In genomic region chrX:830532-830931, GRCh38 we compare ENCODE assay signal across 22 cellular contexts.
"Had no signal": no experiment of that assay in that cellular context is flagged by ENCODE, and none has a peak within 500 bp of the region (broad histone marks: within the 10 kb centered on the region; RNA-seq: fewer than 3 reads in every experiment).

No MANE protein-coding gene starts in this region.

- H3K4me3 ChIP-seq: colonic mucosa, esophagus squamous epithelium, gastroesophageal sphincter, left ventricle myocardium inferior, lower lobe of right lung, psoas muscle, right lobe of liver, testis, tibial nerve had no signal

- H3K9me3 Mint-ChIP-seq: memory B cell; natural killer cell treated with Interleukin-12 subunit alpha and Interleukin-12 subunit beta and Interleukin-15 and Interleukin-18, amount 100 ng/mL, for 72 hours; stimulated activated effector memory CD8-positive, alpha-beta T cell treated with anti-CD3 and anti-CD28 coated beads, Interleukin-12 subunit alpha, Interleukin-12 subunit beta, amount 100 ng/mL, for 72 hours had no signal

- H3K4me3 Mint-ChIP-seq: memory B cell; natural killer cell treated with Interleukin-12 subunit alpha and Interleukin-12 subunit beta and Interleukin-15 and Interleukin-18, amount 100 ng/mL, for 72 hours; stimulated activated effector memory CD8-positive, alpha-beta T cell treated with anti-CD3 and anti-CD28 coated beads, Interleukin-12 subunit alpha, Interleukin-12 subunit beta, amount 100 ng/mL, for 72 hours; stimulated activated naive CD8-positive, alpha-beta T cell treated with anti-CD3 and anti-CD28 coated beads, Interleukin-15, Interleukin-2, amounts not matched to agents 100 ng/mL and 50 ng/mL, for 24 hours had no signal

- H3K9me3 ChIP-seq: colonic mucosa, lower lobe of right lung, right lobe of liver, testis had no signal

- H3K4me1 ChIP-seq: colonic mucosa, esophagus squamous epithelium, gastroesophageal sphincter, left ventricle myocardium inferior, lower lobe of right lung, psoas muscle, right lobe of liver, testis had no signal

- H3K36me3 Mint-ChIP-seq: memory B cell; natural killer cell treated with Interleukin-12 subunit alpha and Interleukin-12 subunit beta and Interleukin-15 and Interleukin-18, amount 100 ng/mL, for 72 hours; stimulated activated effector memory CD8-positive, alpha-beta T cell treated with anti-CD3 and anti-CD28 coated beads, Interleukin-12 subunit alpha, Interleukin-12 subunit beta, amount 100 ng/mL, for 72 hours had no signal

- H3K4me1 Mint-ChIP-seq: stimulated activated effector memory CD8-positive, alpha-beta T cell treated with anti-CD3 and anti-CD28 coated beads, Interleukin-12 subunit alpha, Interleukin-12 subunit beta, amount 100 ng/mL, for 72 hours had no signal

- H3K27ac Mint-ChIP-seq: memory B cell; natural killer cell treated with Interleukin-12 subunit alpha and Interleukin-12 subunit beta and Interleukin-15 and Interleukin-18, amount 100 ng/mL, for 72 hours; stimulated activated effector memory CD8-positive, alpha-beta T cell treated with anti-CD3 and anti-CD28 coated beads, Interleukin-12 subunit alpha, Interleukin-12 subunit beta, amount 100 ng/mL, for 72 hours; stimulated activated naive CD8-positive, alpha-beta T cell treated with anti-CD3 and anti-CD28 coated beads, Interleukin-15, Interleukin-2, amounts not matched to agents 100 ng/mL and 50 ng/mL, for 24 hours had no signal

- ATAC-seq: gastroesophageal sphincter; left cardiac atrium; lower lobe of right lung; natural killer cell treated with Interleukin-12 subunit alpha and Interleukin-12 subunit beta and Interleukin-15 and Interleukin-18, amount 100 ng/mL, for 72 hours; psoas muscle; right lobe of liver; stimulated activated effector memory CD8-positive, alpha-beta T cell treated with anti-CD3 and anti-CD28 coated beads, Interleukin-12 subunit alpha, Interleukin-12 subunit beta, amount 100 ng/mL, for 72 hours had no signal

- H3K27me3 ChIP-seq: colonic mucosa, esophagus squamous epithelium, gastroesophageal sphincter, right lobe of liver, testis, tibial nerve had no signal

- DNase-seq: colonic mucosa; dermis blood vessel endothelial cell; esophagus squamous epithelium; foreskin fibroblast; kidney; left cardiac atrium; left ventricle myocardium inferior; lower lobe of right lung; midbrain; occipital lobe; psoas muscle; retina; right lobe of liver; stimulated activated CD4-positive, alpha-beta T cell treated with anti-CD3 and anti-CD28 coated beads, Interleukin-4, amount 100 ng/mL, for 1 hour; stimulated activated CD8-positive, alpha-beta memory T cell treated with anti-CD3 and anti-CD28 coated beads, Interleukin-4, amount 100 ng/mL, for 48 hours; testis had no signal

- H3K36me3 ChIP-seq: colonic mucosa, esophagus squamous epithelium, gastroesophageal sphincter, left ventricle myocardium inferior, lower lobe of right lung, right lobe of liver, tibial nerve had no signal

- H3K27ac ChIP-seq: colonic mucosa, esophagus squamous epithelium, gastroesophageal sphincter, left ventricle myocardium inferior, lower lobe of right lung, psoas muscle, right lobe of liver, testis, tibial nerve had no signal

- H3K27me3 Mint-ChIP-seq: memory B cell; natural killer cell treated with Interleukin-12 subunit alpha and Interleukin-12 subunit beta and Interleukin-15 and Interleukin-18, amount 100 ng/mL, for 72 hours; stimulated activated naive CD8-positive, alpha-beta T cell treated with anti-CD3 and anti-CD28 coated beads, Interleukin-15, Interleukin-2, amounts not matched to agents 100 ng/mL and 50 ng/mL, for 24 hours had no signal
